ENCODE assay signal across 1 cellular context in genomic region chr14:67674480-67675218, GRCh38.
TF ChIP-seq lines count a peak whose summit lies in the region.

TSS of gene VTI1B (minus strand) at chr14:67674632. CDS start at chr14:67674489, 143 bp downstream.

TF ChIP-seq in HEK293, 187 proteins besides CTCF, POLR2A, EP300 and RAD21 (continued from another document):
- TF ChIP-seq, protein P1, sequence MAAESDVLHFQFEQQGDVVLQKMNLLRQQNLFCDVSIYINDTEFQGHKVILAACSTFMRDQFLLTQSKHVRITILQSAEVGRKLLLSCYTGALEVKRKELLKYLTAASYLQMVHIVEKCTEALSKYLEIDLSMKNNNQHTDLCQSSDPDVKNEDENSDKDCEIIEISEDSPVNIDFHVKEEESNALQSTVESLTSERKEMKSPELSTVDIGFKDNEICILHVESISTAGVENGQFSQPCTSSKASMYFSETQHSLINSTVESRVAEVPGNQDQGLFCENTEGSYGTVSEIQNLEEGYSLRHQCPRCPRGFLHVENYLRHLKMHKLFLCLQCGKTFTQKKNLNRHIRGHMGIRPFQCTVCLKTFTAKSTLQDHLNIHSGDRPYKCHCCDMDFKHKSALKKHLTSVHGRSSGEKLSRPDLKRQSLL (tag by site-specific recombination; IDR thresholded peaks at IDR 0.05) = no peak
- TF ChIP-seq ZNF768 (tag by site-specific recombination; IDR thresholded peaks at IDR 0.05) = no peak
- TF ChIP-seq ZNF549 (tag by site-specific recombination; IDR thresholded peaks at IDR 0.05) = no peak
- TF ChIP-seq EGR2 (tag by site-specific recombination; IDR thresholded peaks at IDR 0.05; ENCODE audit: low read depth) = peak; percentile 64; the same call in 1 of the 2 replicates
- TF ChIP-seq ZNF600 (tag by site-specific recombination; IDR thresholded peaks at IDR 0.05) = peak; percentile 73
- TF ChIP-seq ZIC2 (tag by site-specific recombination; IDR thresholded peaks at IDR 0.05) = no peak
- peak; percentile 36; the same call in 1 of the 2 replicates for TF ChIP-seq ZNF561 (tag by site-specific recombination; IDR thresholded peaks at IDR 0.05; ENCODE audit: borderline replicate concordance)
- TF ChIP-seq SP3 (tag by site-specific recombination; IDR thresholded peaks at IDR 0.05) = peak; percentile 94
- peak; percentile 97 for TF ChIP-seq ZBTB20 (tag by site-specific recombination; IDR thresholded peaks at IDR 0.05)
- TF ChIP-seq SP7 (tag by site-specific recombination; IDR thresholded peaks at IDR 0.05) = peak; percentile 62; the same call in 1 of the 2 replicates
- TF ChIP-seq BCL11B (tag by site-specific recombination; IDR thresholded peaks at IDR 0.05; ENCODE audit: low read depth) = no peak
- TF ChIP-seq YY1 (tag by site-specific recombination; IDR thresholded peaks at IDR 0.05) = peak; percentile 45; the same call in 1 of the 2 replicates
- TF ChIP-seq, protein P2, sequence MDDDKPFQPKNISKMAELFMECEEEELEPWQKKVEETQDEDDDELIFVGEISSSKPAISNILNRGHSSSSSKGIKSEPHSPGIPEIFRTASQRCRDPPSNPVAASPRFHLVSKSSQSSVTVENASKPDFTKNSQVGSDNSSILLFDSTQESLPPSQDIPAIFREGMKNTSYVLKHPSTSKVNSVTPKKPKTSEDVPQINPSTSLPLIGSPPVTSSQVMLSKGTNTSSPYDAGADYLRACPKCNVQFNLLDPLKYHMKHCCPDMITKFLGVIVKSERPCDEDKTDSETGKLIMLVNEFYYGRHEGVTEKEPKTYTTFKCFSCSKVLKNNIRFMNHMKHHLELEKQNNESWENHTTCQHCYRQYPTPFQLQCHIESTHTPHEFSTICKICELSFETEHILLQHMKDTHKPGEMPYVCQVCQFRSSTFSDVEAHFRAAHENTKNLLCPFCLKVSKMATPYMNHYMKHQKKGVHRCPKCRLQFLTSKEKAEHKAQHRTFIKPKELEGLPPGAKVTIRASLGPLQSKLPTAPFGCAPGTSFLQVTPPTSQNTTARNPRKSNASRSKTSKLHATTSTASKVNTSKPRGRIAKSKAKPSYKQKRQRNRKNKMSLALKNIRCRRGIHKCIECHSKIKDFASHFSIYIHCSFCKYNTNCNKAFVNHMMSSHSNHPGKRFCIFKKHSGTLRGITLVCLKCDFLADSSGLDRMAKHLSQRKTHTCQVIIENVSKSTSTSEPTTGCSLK (tag by site-specific recombination; IDR thresholded peaks at IDR 0.05) = no peak
- no peak; the same call in 1 of the 2 replicates for TF ChIP-seq ZBTB48 (tag by site-specific recombination; IDR thresholded peaks at IDR 0.05)
- TF ChIP-seq ZNF449 (tag by site-specific recombination; IDR thresholded peaks at IDR 0.05) = no peak
- peak; percentile 52; the same call in 1 of the 2 replicates for TF ChIP-seq ZNF660 (tag by site-specific recombination; IDR thresholded peaks at IDR 0.05)
- TF ChIP-seq KLF9 (tag by site-specific recombination; IDR thresholded peaks at IDR 0.05; ENCODE audit: low read depth) = peak; percentile 72
- TF ChIP-seq, protein P3, sequence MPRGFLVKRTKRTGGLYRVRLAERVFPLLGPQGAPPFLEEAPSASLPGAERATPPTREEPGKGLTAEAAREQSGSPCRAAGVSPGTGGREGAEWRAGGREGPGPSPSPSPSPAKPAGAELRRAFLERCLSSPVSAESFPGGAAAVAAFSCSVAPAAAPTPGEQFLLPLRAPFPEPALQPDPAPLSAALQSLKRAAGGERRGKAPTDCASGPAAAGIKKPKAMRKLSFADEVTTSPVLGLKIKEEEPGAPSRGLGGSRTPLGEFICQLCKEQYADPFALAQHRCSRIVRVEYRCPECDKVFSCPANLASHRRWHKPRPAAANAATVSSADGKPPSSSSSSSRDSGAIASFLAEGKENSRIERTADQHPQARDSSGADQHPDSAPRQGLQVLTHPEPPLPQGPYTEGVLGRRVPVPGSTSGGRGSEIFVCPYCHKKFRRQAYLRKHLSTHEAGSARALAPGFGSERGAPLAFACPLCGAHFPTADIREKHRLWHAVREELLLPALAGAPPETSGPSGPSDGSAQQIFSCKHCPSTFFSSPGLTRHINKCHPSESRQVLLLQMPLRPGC (tag by site-specific recombination; IDR thresholded peaks at IDR 0.05) = 0 out of 2 replicates have a peak, but pooled peaks have one; percentile 49
- peak; percentile 89 for TF ChIP-seq ZNF76 (tag by site-specific recombination; IDR thresholded peaks at IDR 0.05; ENCODE audit: borderline replicate concordance, low read depth)
- peak; percentile 10; the same call in 1 of the 2 replicates for TF ChIP-seq ZFP37 (tag by site-specific recombination; IDR thresholded peaks at IDR 0.05)
- TF ChIP-seq ZNF112 (tag by site-specific recombination; IDR thresholded peaks at IDR 0.05) = no peak
- TF ChIP-seq ZNF792 (tag by site-specific recombination; IDR thresholded peaks at IDR 0.05) = no peak
- TF ChIP-seq SCRT2 (tag by site-specific recombination; IDR thresholded peaks at IDR 0.05) = no peak
- TF ChIP-seq PRDM10 (tag by site-specific recombination; IDR thresholded peaks at IDR 0.05) = peak; percentile 9; the same call in 1 of the 2 replicates
- 0 out of 2 replicates have a peak, but pooled peaks have one; percentile 22 for TF ChIP-seq PATZ1 (tag by site-specific recombination; IDR thresholded peaks at IDR 0.05)
- peak; percentile 39; the same call in 1 of the 2 replicates for TF ChIP-seq KLF10 (tag by site-specific recombination; IDR thresholded peaks at IDR 0.05)
- TF ChIP-seq SETDB1 (IDR thresholded peaks at IDR 0.05; ENCODE audit: insufficient read length, low read length) = no peak
- TF ChIP-seq ZNF335 (tag by site-specific recombination; conservative IDR thresholded peaks at IDR 0.05) = peak; percentile 98
- TF ChIP-seq ZBTB17 (tag by site-specific recombination; IDR thresholded peaks at IDR 0.05) = peak; percentile 78; the same call in 1 of the 2 replicates
- TF ChIP-seq ZBTB11 (tag by site-specific recombination; conservative IDR thresholded peaks at IDR 0.05; ENCODE audit: low read depth) = peak; percentile 64; the same call in 1 of the 2 replicates
- TF ChIP-seq ZEB2 (tag by site-specific recombination; IDR thresholded peaks at IDR 0.05) = peak; percentile 68
- TF ChIP-seq ZXDB (tag by site-specific recombination; IDR thresholded peaks at IDR 0.05) = peak; percentile 86
